In the genomic region with DNA sequence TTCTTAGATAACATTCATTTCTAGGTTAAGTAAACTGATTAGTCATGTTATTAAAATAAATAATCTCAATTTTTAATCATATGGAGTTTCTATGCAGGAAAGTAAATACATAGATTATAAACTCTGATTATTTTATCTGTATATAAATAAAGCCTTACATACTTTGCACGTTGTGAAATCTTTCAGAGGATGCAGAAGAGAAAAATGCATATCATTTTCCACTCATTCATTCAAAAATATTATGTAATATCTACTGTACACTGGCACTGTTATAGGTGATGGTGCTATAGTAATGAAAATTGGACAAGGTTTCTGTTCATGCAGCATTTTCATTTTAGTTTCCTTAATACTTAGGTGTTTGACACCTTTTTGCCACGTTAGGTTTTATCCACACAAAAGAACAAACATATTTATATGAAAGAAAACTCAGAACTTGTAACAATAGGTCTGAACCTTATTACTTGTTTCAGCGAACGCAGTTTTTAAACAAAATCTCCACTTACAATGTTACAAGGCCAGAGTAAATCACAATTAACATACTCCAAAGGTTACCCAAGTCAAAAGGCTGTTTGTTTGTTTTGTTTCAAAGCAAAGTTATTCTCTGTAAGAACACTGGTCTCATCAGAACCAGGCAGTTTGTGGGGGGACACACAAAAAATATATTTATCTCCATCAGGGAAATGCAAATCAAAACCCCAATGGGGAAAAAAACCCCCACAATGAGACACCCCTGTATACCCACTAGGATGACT, we compare ENCODE assay signal across 25 cellular contexts.
"Had no signal": no experiment of that assay in that cellular context is flagged by ENCODE, and none has a peak within 500 bp of the region (broad histone marks: within the 10 kb centered on the region; RNA-seq: fewer than 3 reads in every experiment).

No MANE protein-coding gene starts in this region.

- H3K27ac ChIP-seq: body of pancreas, cardiac muscle cell, left ventricle myocardium inferior, neural progenitor cell, prostate gland, transverse colon had no signal

- H3K27ac Mint-ChIP-seq: mesothelial cell of epicardium; neural progenitor cell; stimulated activated naive CD8-positive, alpha-beta T cell treated with anti-CD3 and anti-CD28 coated beads, Interleukin-15, amount 100 ng/mL, for 72 hours; WTC11 had no signal

- H3K4me3 ChIP-seq: body of pancreas, cardiac muscle cell, left ventricle myocardium inferior, neural progenitor cell, prostate gland, transverse colon had no signal

- H3K4me2 ChIP-seq: neural progenitor cell had no signal

- H3K9me3 ChIP-seq: body of pancreas, left ventricle myocardium inferior, prostate gland, transverse colon had no signal

- DNase-seq: activated effector memory CD4-positive, alpha-beta T cell treated with Interleukin-2 at 50 U/mL for 16 hours; activated naive CD4-positive, alpha-beta T cell treated with anti-CD3 and anti-CD28 coated beads for 36 hours; activated T-cell treated with anti-CD3 and anti-CD28 coated beads, Interleukin-2, amount 50 U/mL, for 1 hour; anterior cingulate cortex; body of pancreas; effector CD4-positive, alpha-beta T cell; foreskin melanocyte; kidney glomerular epithelial cell; left ventricle myocardium inferior; mammary epithelial cell; naive thymus-derived CD8-positive, alpha-beta T cell; stimulated activated CD4-positive, alpha-beta T cell treated with anti-CD3 and anti-CD28 coated beads, Interleukin-12 subunit alpha, Interleukin-12 subunit beta, amount 100 ng/mL, for 4 hours; stimulated activated CD4-positive, alpha-beta T cell treated with anti-CD3 and anti-CD28 coated beads, Interleukin-4, amount 100 ng/mL, for 4 hours; stimulated activated naive CD8-positive, alpha-beta T cell treated with anti-CD3 and anti-CD28 coated beads, Interleukin-15, amount 100 ng/mL, for 72 hours; T-helper 1 cell; T-helper 9 cell; transverse colon had no signal

- H3K9ac ChIP-seq: neural progenitor cell had no signal

- FAIRE-seq: endometrium, urothelium cell line had no signal

- H2AFZ ChIP-seq: neural progenitor cell had no signal

- H3K27me3 ChIP-seq: body of pancreas, cardiac muscle cell, neural progenitor cell, transverse colon had no signal

- H3K9me3 Mint-ChIP-seq: activated naive CD4-positive, alpha-beta T cell treated with anti-CD3 and anti-CD28 coated beads for 36 hours; dendritic cell treated with granulocyte-macrophage colony-stimulating factor and Interleukin-4, amounts not matched to agents 40 ng/mL and 50 ng/mL, for 4 days; mesothelial cell of epicardium; naive thymus-derived CD8-positive, alpha-beta T cell; neural progenitor cell; stimulated activated naive CD8-positive, alpha-beta T cell treated with anti-CD3 and anti-CD28 coated beads, Interleukin-15, amount 100 ng/mL, for 72 hours had no signal

- H3K4me3 Mint-ChIP-seq: activated naive CD4-positive, alpha-beta T cell treated with anti-CD3 and anti-CD28 coated beads for 36 hours; dendritic cell treated with granulocyte-macrophage colony-stimulating factor and Interleukin-4, amounts not matched to agents 40 ng/mL and 50 ng/mL, for 4 days; mesothelial cell of epicardium; naive thymus-derived CD8-positive, alpha-beta T cell; neural progenitor cell; stimulated activated naive CD8-positive, alpha-beta T cell treated with anti-CD3 and anti-CD28 coated beads, Interleukin-15, amount 100 ng/mL, for 72 hours; WTC11 had no signal

- H3K36me3 ChIP-seq: prostate gland had no signal

- ATAC-seq: body of pancreas; naive thymus-derived CD8-positive, alpha-beta T cell; stimulated activated naive CD8-positive, alpha-beta T cell treated with anti-CD3 and anti-CD28 coated beads, Interleukin-15, amount 100 ng/mL, for 72 hours; WTC11 had no signal

- H3K4me1 ChIP-seq: body of pancreas, left ventricle myocardium inferior, neural progenitor cell, prostate gland, transverse colon had no signal

- H3K4me1 Mint-ChIP-seq: mesothelial cell of epicardium; naive thymus-derived CD8-positive, alpha-beta T cell; neural progenitor cell; WTC11 had no signal
